Comparison of ENCODE assay signal across 20 cellular contexts in the genomic region with DNA sequence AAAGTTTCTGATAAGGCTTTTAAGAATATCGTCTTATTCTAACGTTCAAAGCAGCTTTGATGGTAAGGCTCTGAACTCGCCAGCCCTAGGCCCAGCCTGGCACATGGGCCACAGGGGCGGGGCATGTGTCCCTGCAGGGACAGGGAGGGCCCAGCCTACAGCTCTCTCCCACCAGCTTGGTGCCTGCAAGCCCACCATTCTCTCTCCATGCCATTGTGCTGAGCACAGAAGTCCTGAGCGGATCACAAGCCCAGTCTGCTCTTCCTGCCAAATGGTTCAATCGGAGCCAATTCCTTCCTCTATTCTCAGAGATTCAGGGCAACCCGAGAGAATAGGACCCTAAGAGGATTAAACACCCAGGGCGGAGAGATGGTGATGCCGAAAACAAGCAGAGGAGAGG. TPM values are rescaled to one million over a fixed set of nuclear protein-coding genes. Genes with fewer than 3 reads are reported as not detected.
A peak's percentile ranks its signal among the peaks of the same experiment; 100 is the strongest.
DNase-seq lines count a peak whose midpoint lies in the region; ATAC-seq and TF ChIP-seq lines count a peak whose summit lies in the region.
"Had no signal": no experiment of that assay in that cellular context is flagged by ENCODE, and none has a peak within 500 bp of the region (broad histone marks: within the 10 kb centered on the region; RNA-seq: fewer than 3 reads in every experiment).

No MANE protein-coding gene starts in this region.

- 66% methylated on average over 9 of the region's 9 CpGs for WGBS in right cardiac atrium

- DNase-seq in G401 (ENCODE audit: low spot score) (peak; percentile 22), dorsolateral prefrontal cortex (peak in 1 of 10 donors; percentile 57), right cardiac atrium (peak; percentile 34 to 76 (median 69)), nucleus accumbens (lab: John Stamatoyannopoulos, UW) (peak in 38 of 56 donors; percentile 12 to 66 (median 38)), DMS114 treated with DMSO at 0.1 percent for 48 hours (lab: John Stamatoyannopoulos, UW; ENCODE audit: unreplicated experiment) (no peak), NCI-H2029 (lab: John Stamatoyannopoulos, UW) (no peak), retina (no peak)
- DNase-seq: activated CD4-positive, CD25-positive, alpha-beta regulatory T cell treated with anti-CD3 and anti-CD28 coated beads, Interleukin-2, amount 50 U/mL, for 72 hours; activated naive CD8-positive, alpha-beta T cell treated with anti-CD3 and anti-CD28 coated beads for 36 hours; effector CD4-positive, alpha-beta T cell; kidney glomerular epithelial cell; NCI-H1417 treated with DMSO at 0.1 percent for 48 hours; NCI-H2171 treated with DMSO at 0.1 percent for 48 hours; NCI-H774; stimulated activated CD4-positive, alpha-beta T cell treated with anti-CD3 and anti-CD28 coated beads, Interleukin-4, amount 100 ng/mL, for 4 hours had no signal

- H3K9me3 ChIP-seq in right cardiac atrium (ENCODE audit: control insufficient read depth, low read length): no peaks in the 10 kb centered on the region

- H3K4me1 ChIP-seq in right cardiac atrium (ENCODE audit: control insufficient read depth, insufficient read depth, low read length): peaks cover 3% of the 10 kb centered on the region

- intact Hi-C loops in dorsolateral prefrontal cortex (cut with DNase I) (loop anchor here (5.0 kb wide), 1 partner anchor 38 kb away; no protein-coding TSS in a partner anchor), right cardiac atrium (cut with DNase I) (no loop called here)

- in situ Hi-C loops in G401 (cut with HindIII; ENCODE audit: low sequenced_read_pairs): no loop called here

- ATAC-seq in right cardiac atrium (peak; percentile 59 to 61), HG03439 (IDR thresholded peaks at IDR 0.05; ENCODE audit: unreplicated experiment) (no peak)

- H3K4me3 ChIP-seq in dorsolateral prefrontal cortex: peak overlapping the region in 1 of 59 donors; percentile 21
- no peak overlapping the region for H3K4me3 ChIP-seq in right cardiac atrium (ENCODE audit: low read length)
- H3K4me3 ChIP-seq: skin epidermis had no signal

- H3K27ac ChIP-seq in dorsolateral prefrontal cortex: peak overlapping the region in 46 of 59 donors; percentile 7 to 83 (median 59)
- peak overlapping the region; percentile 20 for H3K27ac ChIP-seq in right cardiac atrium (ENCODE audit: low read length)
- H3K27ac ChIP-seq: C4-2B, SK-N-MC had no signal

- TF ChIP-seq CTCF in dorsolateral prefrontal cortex (IDR thresholded peaks at IDR 0.05 in 54 of 56, conservative IDR thresholded peaks at IDR 0.05 in 2 of 56; ENCODE audit: low read depth in 1 of 56, partially characterized antibody in 56 of 56): no peak

- H3K27me3 ChIP-seq in dorsolateral prefrontal cortex: peaks cover 0 to 4% (median 0%) of the 10 kb centered on the region in 45 donors
- H3K27me3 ChIP-seq in right cardiac atrium (ENCODE audit: control insufficient read depth, insufficient read depth): no peaks in the 10 kb centered on the region

RNA-seq across cellular contexts. Expression of gene APCDD1, which starts 50.3 kb away (rescaled TPM):
- total RNA-seq in G401 (2014; rRNA removed; shearing (Covaris generic)): not detected in 2 replicates
- total RNA-seq in dorsolateral prefrontal cortex (100 to 1,000 TPM in 6 of 120 experiments, 10 to 100 TPM in 114; 20.1 to 134 (median 52.7) TPM), right cardiac atrium (10 to 100 TPM; 31.4 to 76.1 (median 49.9) TPM)
- 18.2 TPM for polyA plus RNA-seq in right cardiac atrium
- total RNA-seq: activated CD8-positive, alpha-beta memory T cell treated with anti-CD3 and anti-CD28 coated beads for 36 hours; activated naive CD8-positive, alpha-beta T cell treated with anti-CD3 and anti-CD28 coated beads for 36 hours had no signal

Comparison
In these comparisons a context has a peak if more than half of its experiments do, and no peak if none do; other contexts are left out.
1. DNase-seq: peak in G401 (single experiment), right cardiac atrium (3 of 3) and nucleus accumbens (38 of 56); none in DMS114 treated with DMSO at 0.1 percent for 48 hours (single experiment), NCI-H2029 (single experiment) and retina (single experiment).
2. RNA of gene APCDD1, which starts 50.3 kb away (total RNA-seq): 20.1 to 134 TPM in dorsolateral prefrontal cortex and 31.4 to 76.1 TPM in right cardiac atrium; not detected in G401; every median in the first group is over 10 times any median in the second.
3. intact Hi-C loops: an anchor here in dorsolateral prefrontal cortex (5.0 kb wide); none called in right cardiac atrium.